ENCODE assay signal across 1 cellular context in the genomic region with DNA sequence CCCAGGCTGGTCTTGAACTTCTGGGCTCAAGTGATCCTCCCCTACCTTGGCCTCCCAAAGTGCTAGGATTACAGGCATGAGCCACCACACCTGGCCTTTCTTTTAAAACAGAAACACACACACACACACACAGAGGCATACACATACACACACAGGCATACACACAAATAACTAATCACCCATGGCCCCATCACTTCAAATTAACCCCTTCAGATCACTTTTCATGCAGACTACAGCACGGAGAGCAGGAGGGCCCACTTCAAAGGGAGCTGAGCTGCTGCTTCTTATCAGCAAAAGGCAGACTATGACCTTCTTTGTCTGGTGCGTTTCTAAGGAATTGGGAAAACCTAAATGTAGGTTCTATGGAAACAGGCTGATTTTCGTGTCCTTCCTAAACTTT.
TF ChIP-seq lines count a peak whose summit lies in the region.

No MANE protein-coding gene starts in this region.

TF ChIP-seq in GM23338, 12 proteins besides CTCF, POLR2A, EP300 and RAD21:
- TF ChIP-seq ZNF114 (CRISPR knock-in tag; IDR thresholded peaks at IDR 0.05): no peak
- TF ChIP-seq ETS1 (IDR thresholded peaks at IDR 0.05): no peak
- no peak for TF ChIP-seq EZH2phosphoT487 (IDR thresholded peaks at IDR 0.05; ENCODE audit: unreplicated experiment)
